22 cellular contexts compared by ENCODE assay signal in the genomic region with DNA sequence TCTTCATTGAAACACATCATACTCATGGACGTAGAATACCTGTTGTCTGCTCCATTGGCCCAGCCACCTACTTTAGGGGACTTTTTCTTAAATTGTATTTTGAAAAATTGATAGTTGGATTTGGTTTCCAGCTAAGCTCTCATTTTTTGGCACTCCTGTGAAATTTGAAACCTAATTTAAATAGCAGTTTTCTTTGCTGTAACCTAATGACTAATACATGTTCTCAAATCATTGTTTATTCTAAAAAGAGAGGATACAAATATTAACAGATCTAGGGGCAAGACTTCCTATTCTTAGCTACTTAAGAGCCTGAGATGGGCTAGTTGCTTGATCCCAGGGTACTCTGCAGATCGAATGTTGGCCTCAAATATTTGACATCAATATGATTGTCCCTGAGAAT.
"Had no signal": no experiment of that assay in that cellular context is flagged by ENCODE, and none has a peak within 500 bp of the region (broad histone marks: within the 10 kb centered on the region; RNA-seq: fewer than 3 reads in every experiment).

No MANE protein-coding gene starts in this region.

- H3K27me3 ChIP-seq: colonic mucosa, gastroesophageal sphincter, left lung, sigmoid colon, testis, tibial nerve, upper lobe of right lung, vagina had no signal

- H3K27ac ChIP-seq: colonic mucosa, gastroesophageal sphincter, left lung, parathyroid adenoma, psoas muscle, sigmoid colon, skin epidermis, testis, tibial nerve, upper lobe of right lung, vagina had no signal

- H3K4me3 ChIP-seq: colonic mucosa, gastroesophageal sphincter, left lung, lung, psoas muscle, sigmoid colon, skin epidermis, testis, tibial nerve, upper lobe of right lung, vagina had no signal

- ATAC-seq: gastroesophageal sphincter; left lung; psoas muscle; stimulated activated naive B cell treated with anti-CD40 and anti-IgM and Interleukin-4, amounts not matched to agents 10 μg/mL and 1 μg/mL and 100 μg/mL, for 72 hours; stimulated activated naive CD8-positive, alpha-beta T cell treated with anti-CD3 and anti-CD28 coated beads, Interleukin-15, amount 100 ng/mL, for 72 hours; upper lobe of right lung had no signal

- H3K9ac ChIP-seq: parathyroid adenoma had no signal

- DNase-seq: colonic mucosa; effector CD4-positive, alpha-beta T cell; endodermal cell; glutamatergic neuron; left lung; mesendoderm; naive B cell; occipital lobe; psoas muscle; sigmoid colon; stimulated activated CD4-positive, alpha-beta T cell treated with anti-CD3 and anti-CD28 coated beads, Interleukin-2, amount 100 ng/mL, for 24 hours; stimulated activated CD4-positive, alpha-beta T cell treated with anti-CD3 and anti-CD28 coated beads, Interleukin-4, amount 100 ng/mL, for 4 hours; stimulated activated naive B cell treated with anti-CD40 and anti-IgM and Interleukin-4, amounts not matched to agents 10 μg/mL and 1 μg/mL and 100 μg/mL, for 72 hours; stimulated activated naive CD8-positive, alpha-beta T cell treated with anti-CD3 and anti-CD28 coated beads, Interleukin-15, amount 100 ng/mL, for 72 hours; testis; upper lobe of right lung had no signal

- H3K36me3 ChIP-seq: colonic mucosa, gastroesophageal sphincter, left lung, sigmoid colon, tibial nerve, upper lobe of right lung, vagina had no signal

- H2AFZ ChIP-seq: parathyroid adenoma had no signal

- H3K9me3 ChIP-seq: colonic mucosa, gastroesophageal sphincter, left lung, psoas muscle, sigmoid colon, testis, upper lobe of right lung, vagina had no signal

- H3K4me1 ChIP-seq: colonic mucosa, left lung, psoas muscle, sigmoid colon, testis, tibial nerve, upper lobe of right lung had no signal
